12 cellular contexts compared by ENCODE assay signal in genomic region chr2:190791983-190792575, GRCh38.
DNase-seq lines count a peak whose midpoint lies in the region; ATAC-seq, FAIRE-seq and TF ChIP-seq lines count a peak whose summit lies in the region.
"Had no signal": no experiment of that assay in that cellular context is flagged by ENCODE, and none has a peak within 500 bp of the region (broad histone marks: within the 10 kb centered on the region; RNA-seq: fewer than 3 reads in every experiment).

No MANE protein-coding gene starts in this region.

- TF ChIP-seq CTCF in left lung (IDR thresholded peaks at IDR 0.05) (no peak), tibial nerve (IDR thresholded peaks at IDR 0.05) (no peak)

- peak overlapping the region; percentile 94 for H3K27ac Mint-ChIP-seq in activated naive CD4-positive, alpha-beta T cell treated with anti-CD3 and anti-CD28 coated beads, Interleukin-2, amount 50 U/mL, for 24 hours
- H3K27ac Mint-ChIP-seq in stimulated activated memory B cell treated with anti-CD40 and anti-IgM and Interleukin-4, amounts not matched to agents 10 μg/mL and 1 μg/mL and 100 μg/mL, for 72 hours = no peak overlapping the region

- ATAC-seq in left lung = no peak
- ATAC-seq in stimulated activated memory B cell treated with anti-CD40 and anti-IgM and Interleukin-4, amounts not matched to agents 10 μg/mL and 1 μg/mL and 100 μg/mL, for 72 hours = no peak

- TF ChIP-seq EP300 in tibial nerve (IDR thresholded peaks at IDR 0.05) = no peak

- peaks cover 68% of the 10 kb centered on the region for H3K4me1 Mint-ChIP-seq in activated naive CD4-positive, alpha-beta T cell treated with anti-CD3 and anti-CD28 coated beads, Interleukin-2, amount 50 U/mL, for 24 hours
- H3K4me1 Mint-ChIP-seq in stimulated activated memory B cell treated with anti-CD40 and anti-IgM and Interleukin-4, amounts not matched to agents 10 μg/mL and 1 μg/mL and 100 μg/mL, for 72 hours = peaks cover 7% of the 10 kb centered on the region

- no peaks in the 10 kb centered on the region for H3K27me3 ChIP-seq in left lung
- no peaks in the 10 kb centered on the region for H3K27me3 ChIP-seq in tibial nerve
- H3K27me3 ChIP-seq: MG63 had no signal

- H3K4me3 ChIP-seq in left lung = no peak overlapping the region
- H3K4me3 ChIP-seq in tibial nerve = no peak overlapping the region
- H3K4me3 ChIP-seq: MG63 had no signal

- FAIRE-seq in GM19239 (lab: Jason Lieb, UNC) = no peak
- FAIRE-seq: G401.6 had no signal

- no peaks in the 10 kb centered on the region for H3K36me3 Mint-ChIP-seq in activated naive CD4-positive, alpha-beta T cell treated with anti-CD3 and anti-CD28 coated beads, Interleukin-2, amount 50 U/mL, for 24 hours
- no peaks in the 10 kb centered on the region for H3K36me3 Mint-ChIP-seq in stimulated activated memory B cell treated with anti-CD40 and anti-IgM and Interleukin-4, amounts not matched to agents 10 μg/mL and 1 μg/mL and 100 μg/mL, for 72 hours

- no peaks in the 10 kb centered on the region for H3K27me3 Mint-ChIP-seq in activated naive CD4-positive, alpha-beta T cell treated with anti-CD3 and anti-CD28 coated beads, Interleukin-2, amount 50 U/mL, for 24 hours
- no peaks in the 10 kb centered on the region for H3K27me3 Mint-ChIP-seq in stimulated activated memory B cell treated with anti-CD40 and anti-IgM and Interleukin-4, amounts not matched to agents 10 μg/mL and 1 μg/mL and 100 μg/mL, for 72 hours

- H3K27ac ChIP-seq in left lung = peak overlapping the region; percentile 45
- peak overlapping the region in 3 of 4 donors; percentile 39 to 67 (median 40) for H3K27ac ChIP-seq in tibial nerve

- H3K4me3 Mint-ChIP-seq in activated naive CD4-positive, alpha-beta T cell treated with anti-CD3 and anti-CD28 coated beads, Interleukin-2, amount 50 U/mL, for 24 hours = peak overlapping the region; percentile 55
- no peak overlapping the region for H3K4me3 Mint-ChIP-seq in stimulated activated memory B cell treated with anti-CD40 and anti-IgM and Interleukin-4, amounts not matched to agents 10 μg/mL and 1 μg/mL and 100 μg/mL, for 72 hours

- intact Hi-C loops in left lung (cut with DNase I) = no loop called here

- 24 to 100% methylated on average over 1 of the region's 1 CpG for WGBS in tibial nerve, 2 donors

- DNase-seq in activated naive CD4-positive, alpha-beta T cell treated with anti-CD3 and anti-CD28 coated beads, Interleukin-2, amount 50 U/mL, for 16 hours = no peak
- peak; percentile 17 for DNase-seq in SW480 (ENCODE audit: low spot score)
- DNase-seq in left lung = no peak
- no peak for DNase-seq in tibial nerve (ENCODE audit: low spot score in 2 of 2)
- DNase-seq in GM19239 (ENCODE audit: insufficient read length, low spot score) = no peak
- no peak for DNase-seq in HK-2 (ENCODE audit: unreplicated experiment)
- DNase-seq: activated CD4-positive, CD25-positive, alpha-beta regulatory T cell; NCI-H510A treated with DMSO at 0.1 percent for 48 hours had no signal

- no peaks in the 10 kb centered on the region for H3K9me3 ChIP-seq in left lung
- no peaks in the 10 kb centered on the region for H3K9me3 ChIP-seq in tibial nerve
- H3K9me3 ChIP-seq: MG63 had no signal

- H3K4me1 ChIP-seq in left lung (peaks cover 6 to 24% of the 10 kb centered on the region in 2 donors), tibial nerve (peaks cover 0 to 22% (median 0%) of the 10 kb centered on the region in 4 donors)

- TF ChIP-seq POLR2A in tibial nerve (IDR thresholded peaks at IDR 0.05) = no peak

- H3K9me3 Mint-ChIP-seq in activated naive CD4-positive, alpha-beta T cell treated with anti-CD3 and anti-CD28 coated beads, Interleukin-2, amount 50 U/mL, for 24 hours = no peaks in the 10 kb centered on the region
- no peaks in the 10 kb centered on the region for H3K9me3 Mint-ChIP-seq in stimulated activated memory B cell treated with anti-CD40 and anti-IgM and Interleukin-4, amounts not matched to agents 10 μg/mL and 1 μg/mL and 100 μg/mL, for 72 hours

- no peaks in the 10 kb centered on the region for H3K36me3 ChIP-seq in left lung
- no peaks in the 10 kb centered on the region for H3K36me3 ChIP-seq in tibial nerve
- H3K36me3 ChIP-seq: MG63 had no signal
